Comparison of ENCODE assay signal across 24 cellular contexts in genomic region chr3:31929826-31930502, GRCh38. TPM values are rescaled to one million over a fixed set of nuclear protein-coding genes. Genes with fewer than 3 reads are reported as not detected.
DNase-seq lines count a peak whose midpoint lies in the region; ATAC-seq and FAIRE-seq lines count a peak whose summit lies in the region.
"Had no signal": no experiment of that assay in that cellular context is flagged by ENCODE, and none has a peak within 500 bp of the region (broad histone marks: within the 10 kb centered on the region; RNA-seq: fewer than 3 reads in every experiment).

No MANE protein-coding gene starts in this region.

- H3K4me3 ChIP-seq in MG63, result no peak overlapping the region
- H3K4me3 ChIP-seq: SJSA1 had no signal

- H3K4me1 Mint-ChIP-seq in activated naive CD8-positive, alpha-beta T cell treated with anti-CD3 and anti-CD28 coated beads for 36 hours, result peaks cover 35% of the 10 kb centered on the region
- peaks cover 43% of the 10 kb centered on the region for H3K4me1 Mint-ChIP-seq in activated naive CD8-positive, alpha-beta T cell treated with anti-CD3 and anti-CD28 coated beads, Interleukin-2, amount 50 U/mL, for 24 hours
- H3K4me1 Mint-ChIP-seq: CD8-positive, alpha-beta memory T cell had no signal

- DNase-seq in activated naive CD8-positive, alpha-beta T cell treated with anti-CD3 and anti-CD28 coated beads for 36 hours, result no peak
- no peak for DNase-seq in activated naive CD8-positive, alpha-beta T cell treated with anti-CD3 and anti-CD28 coated beads, Interleukin-2, amount 50 U/mL, for 24 hours
- peak; percentile 7 for DNase-seq in MG63
- DNase-seq in amniotic epithelial cell (ENCODE audit: low read depth), result peak; percentile 33
- DNase-seq in SKM-1 treated with dmso at 0.1 percent for 144 hours (lab: John Stamatoyannopoulos, UW; ENCODE audit: unreplicated experiment), result no peak
- no peak for DNase-seq in hepatic stellate cell (ENCODE audit: low spot score)
- DNase-seq in stimulated activated CD4-positive, alpha-beta T cell treated with anti-CD3 and anti-CD28 coated beads, Interleukin-4, amount 100 ng/mL, for 24 hours, result no peak
- DNase-seq in GM19239 (ENCODE audit: insufficient read length, low spot score), result no peak
- DNase-seq: 8988T; C1 segment of cervical spinal cord; Calu3; CD8-positive, alpha-beta memory T cell; DMS153; H7; HFFc6; KG1; NCI-H1105 treated with DMSO at 0.1 percent for 48 hours; NCI-H1694; NCI-H2081; NCI-H2171 treated with DMSO at 0.1 percent for 48 hours; NCI-H524 treated with DMSO at 0.1 percent for 48 hours; NCI-H82 had no signal

- H3K27me3 Mint-ChIP-seq in activated naive CD8-positive, alpha-beta T cell treated with anti-CD3 and anti-CD28 coated beads for 36 hours, result no peaks in the 10 kb centered on the region
- no peaks in the 10 kb centered on the region for H3K27me3 Mint-ChIP-seq in activated naive CD8-positive, alpha-beta T cell treated with anti-CD3 and anti-CD28 coated beads, Interleukin-2, amount 50 U/mL, for 24 hours

- no peaks in the 10 kb centered on the region for H3K9me3 ChIP-seq in MG63
- H3K9me3 ChIP-seq: SJSA1 had no signal

- no peak for ATAC-seq in activated naive CD8-positive, alpha-beta T cell treated with anti-CD3 and anti-CD28 coated beads, Interleukin-2, amount 50 U/mL, for 24 hours
- ATAC-seq: Right ventricle myocardium inferior had no signal

- peak overlapping the region; percentile 14 for H3K27ac Mint-ChIP-seq in activated naive CD8-positive, alpha-beta T cell treated with anti-CD3 and anti-CD28 coated beads for 36 hours
- no peak overlapping the region for H3K27ac Mint-ChIP-seq in activated naive CD8-positive, alpha-beta T cell treated with anti-CD3 and anti-CD28 coated beads, Interleukin-2, amount 50 U/mL, for 24 hours
- H3K27ac Mint-ChIP-seq: CD8-positive, alpha-beta memory T cell; HFFc6 had no signal

- peaks cover 9% of the 10 kb centered on the region for H3K36me3 Mint-ChIP-seq in activated naive CD8-positive, alpha-beta T cell treated with anti-CD3 and anti-CD28 coated beads for 36 hours
- H3K36me3 Mint-ChIP-seq in activated naive CD8-positive, alpha-beta T cell treated with anti-CD3 and anti-CD28 coated beads, Interleukin-2, amount 50 U/mL, for 24 hours (ENCODE audit: low read depth), result no peaks in the 10 kb centered on the region
- H3K36me3 Mint-ChIP-seq: CD8-positive, alpha-beta memory T cell had no signal

- H3K9me3 Mint-ChIP-seq in activated naive CD8-positive, alpha-beta T cell treated with anti-CD3 and anti-CD28 coated beads for 36 hours, result peaks cover 3% of the 10 kb centered on the region
- no peaks in the 10 kb centered on the region for H3K9me3 Mint-ChIP-seq in activated naive CD8-positive, alpha-beta T cell treated with anti-CD3 and anti-CD28 coated beads, Interleukin-2, amount 50 U/mL, for 24 hours
- H3K9me3 Mint-ChIP-seq: CD8-positive, alpha-beta memory T cell; HFFc6 had no signal

- H3K27me3 ChIP-seq in MG63, result no peaks in the 10 kb centered on the region
- H3K27me3 ChIP-seq: SJSA1 had no signal

- H3K36me3 ChIP-seq in MG63, result no peaks in the 10 kb centered on the region
- H3K36me3 ChIP-seq: SJSA1 had no signal

- FAIRE-seq in GM19239 (lab: Jason Lieb, UNC), result no peak

- H3K4me3 Mint-ChIP-seq in activated naive CD8-positive, alpha-beta T cell treated with anti-CD3 and anti-CD28 coated beads for 36 hours, result no peak overlapping the region
- no peak overlapping the region for H3K4me3 Mint-ChIP-seq in activated naive CD8-positive, alpha-beta T cell treated with anti-CD3 and anti-CD28 coated beads, Interleukin-2, amount 50 U/mL, for 24 hours
- H3K4me3 Mint-ChIP-seq: CD8-positive, alpha-beta memory T cell; HFFc6 had no signal

RNA-seq across cellular contexts. Expression of gene OSBPL10, which starts 51.1 kb away (rescaled TPM):
- total RNA-seq in activated naive CD8-positive, alpha-beta T cell treated with anti-CD3 and anti-CD28 coated beads for 36 hours, result 1 to 10 TPM; 5.4 to 5.5 TPM
- 2.5 and 3.7 TPM in 2 replicates for total RNA-seq in MG63 (2014; rRNA removed; shearing (Covaris generic); ENCODE audit: low replicate concordance)

RNA-seq across cellular contexts. Expression of gene ZNF860, which starts 51.6 kb away (rescaled TPM):
- total RNA-seq in activated naive CD8-positive, alpha-beta T cell treated with anti-CD3 and anti-CD28 coated beads for 36 hours, result under 1 TPM; 0.34 to 0.37 TPM
- total RNA-seq in MG63 (2014; rRNA removed; shearing (Covaris generic); ENCODE audit: low replicate concordance), result not detected in 2 replicates

Comparison
In these comparisons a context has a peak if more than half of its experiments do, and no peak if none do; other contexts are left out.
1. DNase-seq: peak in MG63 (single experiment) and amniotic epithelial cell (single experiment); none in activated naive CD8-positive, alpha-beta T cell treated with anti-CD3 and anti-CD28 coated beads for 36 hours (single experiment), activated naive CD8-positive, alpha-beta T cell treated with anti-CD3 and anti-CD28 coated beads, Interleukin-2, amount 50 U/mL, for 24 hours (single experiment), SKM-1 treated with dmso at 0.1 percent for 144 hours (single experiment), hepatic stellate cell (single experiment), stimulated activated CD4-positive, alpha-beta T cell treated with anti-CD3 and anti-CD28 coated beads, Interleukin-4, amount 100 ng/mL, for 24 hours (single experiment) and GM19239 (single experiment).